Comparison of ENCODE assay signal across 25 cellular contexts in the genomic region with DNA sequence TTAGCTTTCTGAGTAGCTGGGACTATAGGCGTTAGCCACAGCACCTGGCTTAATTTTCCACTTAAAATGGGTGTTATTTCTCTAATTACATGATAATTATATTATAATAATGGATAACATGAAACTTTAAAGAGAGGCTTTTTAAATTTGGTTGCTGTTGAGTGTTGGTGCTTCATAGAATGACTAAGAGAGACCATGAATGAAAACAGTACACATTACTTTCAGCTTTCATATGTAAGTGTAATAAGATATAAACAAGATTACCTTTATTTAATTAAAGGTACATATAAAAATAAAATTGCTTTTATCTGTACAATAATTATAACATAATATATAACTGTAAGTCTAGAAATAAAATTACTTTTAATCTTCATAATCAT.
DNase-seq lines count a peak whose midpoint lies in the region; ATAC-seq and TF ChIP-seq lines count a peak whose summit lies in the region.
"Had no signal": no experiment of that assay in that cellular context is flagged by ENCODE, and none has a peak within 500 bp of the region (broad histone marks: within the 10 kb centered on the region; RNA-seq: fewer than 3 reads in every experiment).

No MANE protein-coding gene starts in this region.

- H3K4me3 Mint-ChIP-seq in activated T-cell treated with anti-CD3 and anti-CD28 coated beads, Interleukin-2, amount 50 U/mL, for 72 hours = no peak overlapping the region
- no peak overlapping the region for H3K4me3 Mint-ChIP-seq in activated naive CD8-positive, alpha-beta T cell treated with anti-CD3 and anti-CD28 coated beads for 36 hours
- H3K4me3 Mint-ChIP-seq in progenitor cell of endocrine pancreas (ENCODE audit: low read depth) = no peak overlapping the region
- H3K4me3 Mint-ChIP-seq in T-helper 2 cell treated with Interferon-gamma antibody and Interleukin-4, amounts not matched to agents 5 μg/mL and 100 μg/mL, for 36 hours = no peak overlapping the region
- H3K4me3 Mint-ChIP-seq: naive B cell had no signal

- no peak overlapping the region for H3K27ac Mint-ChIP-seq in activated T-cell treated with anti-CD3 and anti-CD28 coated beads, Interleukin-2, amount 50 U/mL, for 72 hours
- peak overlapping the region; percentile 42 for H3K27ac Mint-ChIP-seq in activated naive CD8-positive, alpha-beta T cell treated with anti-CD3 and anti-CD28 coated beads for 36 hours
- H3K27ac Mint-ChIP-seq in progenitor cell of endocrine pancreas = no peak overlapping the region
- H3K27ac Mint-ChIP-seq in T-helper 2 cell treated with Interferon-gamma antibody and Interleukin-4, amounts not matched to agents 5 μg/mL and 100 μg/mL, for 36 hours = no peak overlapping the region

- no peaks in the 10 kb centered on the region for H3K27me3 Mint-ChIP-seq in activated T-cell treated with anti-CD3 and anti-CD28 coated beads, Interleukin-2, amount 50 U/mL, for 72 hours (ENCODE audit: low read depth)
- no peaks in the 10 kb centered on the region for H3K27me3 Mint-ChIP-seq in activated naive CD8-positive, alpha-beta T cell treated with anti-CD3 and anti-CD28 coated beads for 36 hours
- no peaks in the 10 kb centered on the region for H3K27me3 Mint-ChIP-seq in progenitor cell of endocrine pancreas
- H3K27me3 Mint-ChIP-seq in T-helper 2 cell treated with Interferon-gamma antibody and Interleukin-4, amounts not matched to agents 5 μg/mL and 100 μg/mL, for 36 hours (ENCODE audit: low read depth) = no peaks in the 10 kb centered on the region
- H3K27me3 Mint-ChIP-seq: naive B cell had no signal

- ATAC-seq in activated T-cell treated with anti-CD3 and anti-CD28 coated beads, Interleukin-2, amount 50 U/mL, for 72 hours (replicated peaks in 1 of 2) = peak; percentile 30 to 31
- ATAC-seq in HG03175 (IDR thresholded peaks at IDR 0.05; ENCODE audit: unreplicated experiment) = peak; percentile 25
- ATAC-seq: foreskin keratinocyte, left lung, SK-N-SH treated with all-trans-retinoic acid at 6 μM for 48 hours, upper lobe of right lung had no signal

- no peak for TF ChIP-seq CTCF in progenitor cell of endocrine pancreas (IDR thresholded peaks at IDR 0.05; ENCODE audit: unreplicated experiment)

- peaks cover 3 to 4% of the 10 kb centered on the region in 2 donors for H3K36me3 Mint-ChIP-seq in activated T-cell treated with anti-CD3 and anti-CD28 coated beads, Interleukin-2, amount 50 U/mL, for 72 hours (ENCODE audit: insufficient read depth in 2 of 2)
- peaks cover 28% of the 10 kb centered on the region for H3K36me3 Mint-ChIP-seq in activated naive CD8-positive, alpha-beta T cell treated with anti-CD3 and anti-CD28 coated beads for 36 hours
- peaks cover 3% of the 10 kb centered on the region for H3K36me3 Mint-ChIP-seq in progenitor cell of endocrine pancreas (ENCODE audit: insufficient read depth)
- H3K36me3 Mint-ChIP-seq in T-helper 2 cell treated with Interferon-gamma antibody and Interleukin-4, amounts not matched to agents 5 μg/mL and 100 μg/mL, for 36 hours (ENCODE audit: low read depth) = peaks cover 18% of the 10 kb centered on the region

- no peak for DNase-seq in activated T-cell treated with anti-CD3 and anti-CD28 coated beads, Interleukin-2, amount 50 U/mL, for 72 hours
- no peak for DNase-seq in activated T-cell treated with anti-CD3 and anti-CD28 coated beads, Interleukin-2, amount 50 U/mL, for 48 hours
- DNase-seq in activated naive CD8-positive, alpha-beta T cell treated with anti-CD3 and anti-CD28 coated beads for 36 hours = no peak
- DNase-seq in progenitor cell of endocrine pancreas (ENCODE audit: low spot score, unreplicated experiment) (no peak), NCI-H345 (lab: John Stamatoyannopoulos, UW) (no peak), DMS114 treated with DMSO at 0.1 percent for 48 hours (lab: John Stamatoyannopoulos, UW; ENCODE audit: unreplicated experiment) (no peak)
- no peak for DNase-seq in T-helper 2 cell treated with Interferon-gamma antibody and Interleukin-4, amounts not matched to agents 5 μg/mL and 100 μg/mL, for 36 hours (ENCODE audit: low spot score)
- DNase-seq: ACHN; activated CD4-positive, alpha-beta T cell treated with anti-CD3 and anti-CD28 coated beads, Interleukin-2, amount 50 U/mL, for 1 hour; activated CD8-positive, alpha-beta memory T cell treated with anti-CD3 and anti-CD28 coated beads, Interleukin-2, amount 50 U/mL, for 4 hours; activated effector memory CD4-positive, alpha-beta T cell treated with anti-CD3 and anti-CD28 coated beads, Interleukin-2, amount 50 U/mL, for 16 hours; brain microvascular endothelial cell; effector memory CD4-positive, alpha-beta T cell; foreskin keratinocyte; left lung; naive B cell; NCI-H1694 treated with DMSO at 0.1 percent for 48 hours; NCI-H526 treated with DMSO at 0.1 percent for 48 hours; nucleus accumbens; retina; upper lobe of right lung; WERI-Rb-1 had no signal

- peaks cover 66% of the 10 kb centered on the region for H3K4me1 Mint-ChIP-seq in activated T-cell treated with anti-CD3 and anti-CD28 coated beads, Interleukin-2, amount 50 U/mL, for 72 hours (ENCODE audit: low read depth)
- peaks cover 51% of the 10 kb centered on the region for H3K4me1 Mint-ChIP-seq in activated naive CD8-positive, alpha-beta T cell treated with anti-CD3 and anti-CD28 coated beads for 36 hours
- H3K4me1 Mint-ChIP-seq in progenitor cell of endocrine pancreas (ENCODE audit: low read depth) = peaks cover 4% of the 10 kb centered on the region
- H3K4me1 Mint-ChIP-seq in T-helper 2 cell treated with Interferon-gamma antibody and Interleukin-4, amounts not matched to agents 5 μg/mL and 100 μg/mL, for 36 hours (ENCODE audit: low read depth) = peaks cover 50% of the 10 kb centered on the region

- peaks cover 2 to 3% of the 10 kb centered on the region in 2 donors for H3K9me3 Mint-ChIP-seq in activated T-cell treated with anti-CD3 and anti-CD28 coated beads, Interleukin-2, amount 50 U/mL, for 72 hours
- peaks cover 3% of the 10 kb centered on the region for H3K9me3 Mint-ChIP-seq in activated naive CD8-positive, alpha-beta T cell treated with anti-CD3 and anti-CD28 coated beads for 36 hours
- H3K9me3 Mint-ChIP-seq in progenitor cell of endocrine pancreas (ENCODE audit: low read depth) = peaks cover 3% of the 10 kb centered on the region
- peaks cover 7% of the 10 kb centered on the region for H3K9me3 Mint-ChIP-seq in T-helper 2 cell treated with Interferon-gamma antibody and Interleukin-4, amounts not matched to agents 5 μg/mL and 100 μg/mL, for 36 hours
- H3K9me3 Mint-ChIP-seq: HFFc6 had no signal
